7 cellular contexts compared by ENCODE assay signal in genomic region chr5:121962943-121963342, GRCh38. TPM values are rescaled to one million over a fixed set of nuclear protein-coding genes. Genes with fewer than 3 reads are reported as not detected.
DNase-seq lines count a peak whose midpoint lies in the region; ATAC-seq and TF ChIP-seq lines count a peak whose summit lies in the region.

No MANE protein-coding gene starts in this region.

- H3K9me2 ChIP-seq in SU-DHL-6 (replicated peaks; ENCODE audit: insufficient read depth, low read length), result no peaks in the 10 kb centered on the region

- CTCF ChIA-PET in HEK293 (lab: Yijun Ruan, JAX), result interaction anchor here (0.9 to 3.3 kb wide), 4 partner anchors 12 to 194 kb away, joined by 3 to 23 read pairs (median 4); partner anchors contain the start of gene LOX

- no peak overlapping the region for H2AFZ ChIP-seq in SU-DHL-6 (ENCODE audit: low read depth, low read length, severe bottlenecking)

- POLR2A ChIA-PET in HEK293 (lab: Yijun Ruan, JAX), result no interaction called here

- no peak overlapping the region for H3K27ac ChIP-seq in HEK293 (ENCODE audit: extremely low read depth, low read depth, low read length)
- H3K27ac ChIP-seq in SU-DHL-6 (ENCODE audit: low read depth, low read length), result no peak overlapping the region
- no peak overlapping the region for H3K27ac ChIP-seq in gastroesophageal sphincter
- H3K27ac ChIP-seq in skin epidermis, result peak overlapping the region in 4 of 21 experiments; percentile 74 to 84 (median 80)

- peaks cover 53% of the 10 kb centered on the region for H3K79me2 ChIP-seq in SU-DHL-6 (ENCODE audit: insufficient read depth, low read length)

- no peaks in the 10 kb centered on the region; the same call in 1 of the 2 replicates for H3F3A ChIP-seq in SU-DHL-6 (ENCODE audit: insufficient read depth)

- peak overlapping the region; percentile 78 for H3K9ac ChIP-seq in SU-DHL-6 (ENCODE audit: low read length)

- no peak for DNase-seq in DMS153 (lab: John Stamatoyannopoulos, UW)

- 26 to 55% methylated on average over 3 of the region's 3 CpGs for WGBS in gastroesophageal sphincter (ENCODE audit: low coverage in 1 of 2), 2 donors

- H3K36me3 ChIP-seq in HEK293 (ENCODE audit: control insufficient read depth in 2 of 2, insufficient read depth in 1 of 2, low read length in 2 of 2) (peaks cover 0 to 3% of the 10 kb centered on the region in 2 experiments; a peak in 1 of 3 replicates), SU-DHL-6 (ENCODE audit: low read length) (peaks cover 4% of the 10 kb centered on the region), gastroesophageal sphincter (no peaks in the 10 kb centered on the region)

- H3K4me3 ChIP-seq in HEK293 (ENCODE audit: low read depth, low read length), result peak overlapping the region; percentile 94
- peak overlapping the region; percentile 90 for H3K4me3 ChIP-seq in SU-DHL-6 (ENCODE audit: insufficient read depth, low read length, poor library complexity, severe bottlenecking)
- peak overlapping the region; percentile 60 to 80 for H3K4me3 ChIP-seq in gastroesophageal sphincter
- H3K4me3 ChIP-seq in skin epidermis, result peak overlapping the region; percentile 58 to 87 (median 71)

- ATAC-seq in gastroesophageal sphincter, result no peak
- ATAC-seq in HG02852 (IDR thresholded peaks at IDR 0.05; ENCODE audit: unreplicated experiment), result no peak
- ATAC-seq in HG03039 (IDR thresholded peaks at IDR 0.05; ENCODE audit: unreplicated experiment), result no peak

- H3K4me1 ChIP-seq in HEK293 (ENCODE audit: control insufficient read depth, insufficient read depth, low read length), result peaks cover 6% of the 10 kb centered on the region; the same call in 1 of the 2 replicates
- peaks cover 3 to 26% (median 6%) of the 10 kb centered on the region in 3 donors for H3K4me1 ChIP-seq in gastroesophageal sphincter

- TF ChIP-seq CTCF in HEK293 (tag by site-specific recombination; IDR thresholded peaks at IDR 0.05) (no peak), SU-DHL-6 (IDR thresholded peaks at IDR 0.05; ENCODE audit: insufficient read depth, low read length, poor library complexity, severe bottlenecking) (no peak), gastroesophageal sphincter (IDR thresholded peaks at IDR 0.05) (no peak)

- TF ChIP-seq EP300 in gastroesophageal sphincter (IDR thresholded peaks at IDR 0.05), result no peak

- H3K27me3 ChIP-seq in SU-DHL-6 (ENCODE audit: low read length), result no peaks in the 10 kb centered on the region
- peaks cover 2% of the 10 kb centered on the region for H3K27me3 ChIP-seq in gastroesophageal sphincter

- peak overlapping the region; percentile 89 for H3K4me2 ChIP-seq in SU-DHL-6 (ENCODE audit: low read depth, low read length, poor library complexity, severe bottlenecking)

- H3K9me3 ChIP-seq in HEK293 (ENCODE audit: control insufficient read depth, insufficient read depth, low read depth, low read length) (no peaks in the 10 kb centered on the region), SU-DHL-6 (ENCODE audit: insufficient read depth, low read length) (no peaks in the 10 kb centered on the region), gastroesophageal sphincter (peaks cover 0 to 9% (median 0%) of the 10 kb centered on the region in 3 donors)

- no peaks in the 10 kb centered on the region; the same call in 1 of the 2 replicates for H4K20me1 ChIP-seq in SU-DHL-6 (ENCODE audit: low read depth, low read length)

- TF ChIP-seq POLR2A in gastroesophageal sphincter (IDR thresholded peaks at IDR 0.05), result no peak

TF ChIP-seq in HEK293, 187 proteins besides CTCF, POLR2A, EP300 and RAD21:
- TF ChIP-seq SP2 (tag by site-specific recombination; IDR thresholded peaks at IDR 0.05) (no peak), ZBTB17 (tag by site-specific recombination; IDR thresholded peaks at IDR 0.05) (no peak), SCRT2 (tag by site-specific recombination; IDR thresholded peaks at IDR 0.05) (no peak), ZNF2 (tag by site-specific recombination; IDR thresholded peaks at IDR 0.05) (no peak), ZNF175 (tag by site-specific recombination; IDR thresholded peaks at IDR 0.05) (no peak), ZNF837 (tag by site-specific recombination; IDR thresholded peaks at IDR 0.05) (no peak), ZNF174 (tag by site-specific recombination; IDR thresholded peaks at IDR 0.05) (no peak), ZNF311 (tag by site-specific recombination; IDR thresholded peaks at IDR 0.05; ENCODE audit: borderline replicate concordance) (no peak), KLF10 (tag by site-specific recombination; IDR thresholded peaks at IDR 0.05) (no peak), ZNF747 (tag by site-specific recombination; IDR thresholded peaks at IDR 0.05) (no peak), HIC1 (tag by site-specific recombination; IDR thresholded peaks at IDR 0.05) (no peak), ZNF555 (tag by site-specific recombination; conservative IDR thresholded peaks at IDR 0.05) (no peak), ZNF707 (tag by site-specific recombination; IDR thresholded peaks at IDR 0.05) (no peak), ZFHX2 (tag by site-specific recombination; conservative IDR thresholded peaks at IDR 0.05) (no peak), ZNF24 (tag by site-specific recombination; IDR thresholded peaks at IDR 0.05) (no peak), ZNF114 (tag by site-specific recombination; IDR thresholded peaks at IDR 0.05) (no peak), ZNF510 (tag by site-specific recombination; IDR thresholded peaks at IDR 0.05; ENCODE audit: insufficient replicate concordance) (no peak)
- TF ChIP-seq, protein P1, sequence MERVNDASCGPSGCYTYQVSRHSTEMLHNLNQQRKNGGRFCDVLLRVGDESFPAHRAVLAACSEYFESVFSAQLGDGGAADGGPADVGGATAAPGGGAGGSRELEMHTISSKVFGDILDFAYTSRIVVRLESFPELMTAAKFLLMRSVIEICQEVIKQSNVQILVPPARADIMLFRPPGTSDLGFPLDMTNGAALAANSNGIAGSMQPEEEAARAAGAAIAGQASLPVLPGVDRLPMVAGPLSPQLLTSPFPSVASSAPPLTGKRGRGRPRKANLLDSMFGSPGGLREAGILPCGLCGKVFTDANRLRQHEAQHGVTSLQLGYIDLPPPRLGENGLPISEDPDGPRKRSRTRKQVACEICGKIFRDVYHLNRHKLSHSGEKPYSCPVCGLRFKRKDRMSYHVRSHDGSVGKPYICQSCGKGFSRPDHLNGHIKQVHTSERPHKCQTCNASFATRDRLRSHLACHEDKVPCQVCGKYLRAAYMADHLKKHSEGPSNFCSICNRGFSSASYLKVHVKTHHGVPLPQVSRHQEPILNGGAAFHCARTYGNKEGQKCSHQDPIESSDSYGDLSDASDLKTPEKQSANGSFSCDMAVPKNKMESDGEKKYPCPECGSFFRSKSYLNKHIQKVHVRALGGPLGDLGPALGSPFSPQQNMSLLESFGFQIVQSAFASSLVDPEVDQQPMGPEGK (tag by site-specific recombination; IDR thresholded peaks at IDR 0.05), result no peak

RNA-seq across cellular contexts. Expression of gene SRFBP1, which starts 1.2 kb away (rescaled TPM):
- total RNA-seq in gastroesophageal sphincter, result 10 to 100 TPM; 13.1 to 19.8 (median 17.0) TPM
